16 cellular contexts compared by ENCODE assay signal in genomic region chr2:38113999-38114708, GRCh38. TPM values are rescaled to one million over a fixed set of nuclear protein-coding genes. Genes with fewer than 3 reads are reported as not detected.
DNase-seq lines count a peak whose midpoint lies in the region; FAIRE-seq and TF ChIP-seq lines count a peak whose summit lies in the region.
"Had no signal": no experiment of that assay in that cellular context is flagged by ENCODE, and none has a peak within 500 bp of the region (broad histone marks: within the 10 kb centered on the region; RNA-seq: fewer than 3 reads in every experiment).

No MANE protein-coding gene starts in this region.

- no peak overlapping the region for H2AK5ac ChIP-seq in H1 (ENCODE audit: low read depth, low read length)

- H2BK12ac ChIP-seq in H1 (ENCODE audit: low read depth, low read length), result 0 out of 2 replicates have a peak overlapping the region, but pooled peaks have one; percentile 30

- H3K9me3 ChIP-seq in A673 (ENCODE audit: low read depth, low read length, poor library complexity, severe bottlenecking), result no peaks in the 10 kb centered on the region
- no peaks in the 10 kb centered on the region for H3K9me3 ChIP-seq in H1 (ENCODE audit: insufficient read depth in 2 of 2, low read depth in 1 of 2, low read length in 1 of 2)

- no peak overlapping the region for H3K18ac ChIP-seq in H1 (ENCODE audit: extremely low read depth, low read length)

- DNase-seq in A673 (ENCODE audit: low spot score) (peak; percentile 70), NOMO-1 treated with DMSO at 0.1 percent for 48 hours (lab: John Stamatoyannopoulos, UW; ENCODE audit: unreplicated experiment) (peak; percentile 83), H1 (ENCODE audit: low read depth in 1 of 2, low spot score in 2 of 2) (no peak), mesothelial cell of epicardium (ENCODE audit: low spot score in 2 of 2, unreplicated experiment in 2 of 2) (no peak), kidney tubule cell (ENCODE audit: low spot score) (no peak), NCI-H1436 (lab: John Stamatoyannopoulos, UW) (no peak), KG1 (lab: John Stamatoyannopoulos, UW) (no peak), Calu3 (no peak)
- DNase-seq: ACHN; activated CD4-positive, alpha-beta memory T cell treated with anti-CD3 and anti-CD28 coated beads for 36 hours; DND-41; effector CD8-positive, alpha-beta T cell; natural killer cell; NCI-H1105 treated with DMSO at 0.1 percent for 48 hours had no signal

- no peak for TF ChIP-seq RAD21 in H1 (IDR thresholded peaks at IDR 0.05 in 1 of 2, conservative IDR thresholded peaks at IDR 0.05 in 1 of 2; ENCODE audit: low read depth in 2 of 2, low read length in 2 of 2)

- no peak overlapping the region for H4K8ac ChIP-seq in H1 (ENCODE audit: extremely low read depth, insufficient read depth, low read length)

- H3K4ac ChIP-seq in H1 (replicated peaks; ENCODE audit: insufficient read length, low read depth, low read length), result no peak overlapping the region

- no peak overlapping the region for H4K5ac ChIP-seq in H1 (ENCODE audit: insufficient read length, low read depth, low read length)

- H3K4me3 ChIP-seq in A673 (ENCODE audit: low read depth, low read length, poor library complexity, severe bottlenecking) (no peak overlapping the region), H1 (ENCODE audit: extremely low read depth in 1 of 4, insufficient read depth in 2 of 4, low read depth in 3 of 4, low read length in 4 of 4) (no peak overlapping the region)

- H3K4me2 ChIP-seq in H1 (ENCODE audit: insufficient read depth in 1 of 2, low read depth in 2 of 2, low read length in 2 of 2), result no peak overlapping the region

- H2BK20ac ChIP-seq in H1 (ENCODE audit: low read length), result no peak overlapping the region

- no peaks in the 10 kb centered on the region for H3K27me3 ChIP-seq in A673 (replicated peaks; ENCODE audit: insufficient read depth, low read depth, low read length, poor library complexity)
- H3K27me3 ChIP-seq in H1 (replicated peaks in 1 of 4; ENCODE audit: control insufficient read depth in 3 of 4, extremely low read depth in 1 of 4, insufficient read depth in 3 of 4, low read length in 3 of 4), result no peaks in the 10 kb centered on the region

- H3K56ac ChIP-seq in H1 (replicated peaks; ENCODE audit: insufficient read length, low read depth, low read length), result no peak overlapping the region

- CTCF ChIA-PET in A673 (lab: Charles Lee), result interaction anchor here (1.1 kb wide), 2 partner anchors 38 to 160 kb away, joined by 4 read pairs; partner anchors contain the start of gene CYP1B1
- CTCF ChIA-PET in H1 (lab: Charles Lee; ENCODE audit: partially characterized antibody), result interaction anchor here (0.9 to 4.9 kb wide), 17 partner anchors 8 to 219 kb away, joined by 3 to 76 read pairs (median 4); partner anchors contain the start of genes CYP1B1 and RMDN2
- CTCF ChIA-PET in Calu3 (lab: Charles Lee), result interaction anchor here (0.6 to 2.3 kb wide), 3 partner anchors 38 to 121 kb away, joined by 5 to 25 read pairs (median 8); partner anchors contain the start of gene CYP1B1

- H3K23me2 ChIP-seq in H1 (ENCODE audit: low read depth, low read length), result no peaks in the 10 kb centered on the region

- no peak overlapping the region for H3K23ac ChIP-seq in H1 (ENCODE audit: insufficient read length)

- H3K27me3 Mint-ChIP-seq in mesothelial cell of epicardium (ENCODE audit: low read depth) (no peaks in the 10 kb centered on the region), Calu3 (ENCODE audit: unreplicated experiment) (no peaks in the 10 kb centered on the region)

- no peak overlapping the region for H3K9ac ChIP-seq in H1 (replicated peaks in 1 of 4; ENCODE audit: extremely low read depth in 1 of 4, low read depth in 3 of 4, low read length in 3 of 4)

- no peaks in the 10 kb centered on the region for H3K79me2 ChIP-seq in H1 (ENCODE audit: control insufficient read depth in 1 of 2, insufficient read depth in 2 of 2, low read length in 2 of 2)

- intact Hi-C loops in A673 (cut with micrococcal nuclease; ENCODE audit: unreplicated experiment), result loop anchor here (2.0 kb wide), 1 partner anchor 131 kb away; no protein-coding TSS in a partner anchor
- intact Hi-C loops in Calu3 (cut with micrococcal nuclease; ENCODE audit: unreplicated experiment), result loop anchor here (2.0 kb wide), 3 partner anchors 121 to 161 kb away; no protein-coding TSS in a partner anchor

- H3K4me3 Mint-ChIP-seq in mesothelial cell of epicardium (no peak overlapping the region), Calu3 (ENCODE audit: low read depth, unreplicated experiment) (no peak overlapping the region)
- H3K4me3 Mint-ChIP-seq: activated CD4-positive, alpha-beta memory T cell treated with anti-CD3 and anti-CD28 coated beads for 36 hours; activated naive CD8-positive, alpha-beta T cell; natural killer cell; T-helper 1 cell treated with Interleukin-12 subunit alpha and Interleukin-12 subunit beta and Interleukin-4 antibody, amounts not matched to agents 30 μg/mL and 1 μg/mL, for 36 hours had no signal

- no peak for TF ChIP-seq POLR2A in H1 (IDR thresholded peaks at IDR 0.05; ENCODE audit: control extremely low read depth in 1 of 2, low read depth in 2 of 2, low read length in 2 of 2)

- TF ChIP-seq CTCF in A673 (conservative IDR thresholded peaks at IDR 0.05; ENCODE audit: low read depth, low read length) (no peak), H1 (IDR thresholded peaks at IDR 0.05; ENCODE audit: control extremely low read depth in 1 of 3, insufficient read depth in 1 of 3, low read depth in 1 of 3, low read length in 3 of 3) (no peak), mesothelial cell of epicardium (IDR thresholded peaks at IDR 0.05; ENCODE audit: unreplicated experiment) (no peak), Calu3 (IDR thresholded peaks at IDR 0.05; ENCODE audit: unreplicated experiment) (no peak)

- H3K4me1 ChIP-seq in A673 (ENCODE audit: insufficient read depth, low read length, poor library complexity, severe bottlenecking), result peaks cover 19% of the 10 kb centered on the region
- no peaks in the 10 kb centered on the region for H3K4me1 ChIP-seq in H1 (replicated peaks in 1 of 4; ENCODE audit: control insufficient read depth in 3 of 4, insufficient read depth in 4 of 4, low read length in 3 of 4)

- H3K27ac ChIP-seq in A673 (ENCODE audit: low read depth, low read length, poor library complexity, severe bottlenecking), result no peak overlapping the region
- no peak overlapping the region for H3K27ac ChIP-seq in H1 (ENCODE audit: low read depth, low read length)

- TF ChIP-seq EP300 in H1 (IDR thresholded peaks at IDR 0.05; ENCODE audit: borderline replicate concordance in 1 of 2, low read depth in 2 of 2, low read length in 2 of 2), result no peak

- H2BK120ac ChIP-seq in H1 (replicated peaks; ENCODE audit: low read depth, low read length), result no peak overlapping the region

- WGBS in H1 (ENCODE audit: extremely low coverage in 1 of 2, insufficient coverage in 1 of 2, insufficient read length in 1 of 2, insufficient replicate concordance in 2 of 2, low coverage in 1 of 2, low lambda C conversion rate in 2 of 2, missing lambda C conversion rate in 1 of 2), 2 experiments, result 93% methylated on average over 4 of the region's 4 CpGs; no CpG with 5 or more reads in 1 of the 2 experiments

- no peaks in the 10 kb centered on the region; the same call in 1 of the 2 replicates for H3K79me1 ChIP-seq in H1 (ENCODE audit: low read depth, low read length)

- no peak overlapping the region; the same call in 1 of the 2 replicates for H2BK15ac ChIP-seq in H1 (ENCODE audit: low read length)

- no peaks in the 10 kb centered on the region for H4K20me1 ChIP-seq in H1 (replicated peaks in 1 of 2; ENCODE audit: control insufficient read depth in 1 of 2, insufficient read depth in 2 of 2, low read length in 2 of 2)

- H3K27ac Mint-ChIP-seq in mesothelial cell of epicardium (peak overlapping the region; percentile 92), Calu3 (ENCODE audit: unreplicated experiment) (no peak overlapping the region)
- H3K27ac Mint-ChIP-seq: activated CD4-positive, alpha-beta memory T cell treated with anti-CD3 and anti-CD28 coated beads for 36 hours; activated naive CD8-positive, alpha-beta T cell; natural killer cell; T-helper 1 cell treated with Interleukin-12 subunit alpha and Interleukin-12 subunit beta and Interleukin-4 antibody, amounts not matched to agents 30 μg/mL and 1 μg/mL, for 36 hours had no signal

- no peak overlapping the region for H2BK5ac ChIP-seq in H1 (ENCODE audit: low read depth, low read length)

- H4K91ac ChIP-seq in H1 (replicated peaks; ENCODE audit: insufficient read length, low read length), result no peak overlapping the region

- no peaks in the 10 kb centered on the region for H3K36me3 ChIP-seq in A673 (ENCODE audit: insufficient read depth, low read length, poor library complexity, severe bottlenecking)
- H3K36me3 ChIP-seq in H1 (ENCODE audit: control insufficient read depth in 2 of 4, insufficient read depth in 4 of 4, low read length in 3 of 4), result no peaks in the 10 kb centered on the region

- H2AFZ ChIP-seq in H1 (ENCODE audit: low read length), result no peak overlapping the region

- H3K4me1 Mint-ChIP-seq in mesothelial cell of epicardium (peaks cover 53% of the 10 kb centered on the region), Calu3 (ENCODE audit: low read depth, unreplicated experiment) (peaks cover 68% of the 10 kb centered on the region)

- H3K36me3 Mint-ChIP-seq in mesothelial cell of epicardium, result peaks cover 6% of the 10 kb centered on the region
- H3K36me3 Mint-ChIP-seq in Calu3 (ENCODE audit: insufficient read depth, unreplicated experiment), result peaks cover 19% of the 10 kb centered on the region
- H3K36me3 Mint-ChIP-seq: activated CD4-positive, alpha-beta memory T cell treated with anti-CD3 and anti-CD28 coated beads for 36 hours; natural killer cell had no signal

- no peak overlapping the region for H3K14ac ChIP-seq in H1 (ENCODE audit: insufficient read length)

- peaks cover 13% of the 10 kb centered on the region for H3K9me3 Mint-ChIP-seq in mesothelial cell of epicardium
- no peaks in the 10 kb centered on the region for H3K9me3 Mint-ChIP-seq in Calu3 (ENCODE audit: low read depth, unreplicated experiment)
- H3K9me3 Mint-ChIP-seq: activated CD4-positive, alpha-beta memory T cell treated with anti-CD3 and anti-CD28 coated beads for 36 hours; natural killer cell had no signal

- POLR2A ChIA-PET in A673 (lab: Charles Lee; ENCODE audit: low non-redundant PET) (interaction anchor here (0.6 kb wide), 1 partner anchor 38 kb away, joined by 3 read pairs; no protein-coding TSS in a partner anchor), H1 (lab: Charles Lee; ENCODE audit: partially characterized antibody) (interaction anchor here (1.2 to 2.5 kb wide), 3 partner anchors 28 to 37 kb away, joined by 4 to 7 read pairs (median 6); partner anchors contain the start of gene CYP1B1)

- no peak for FAIRE-seq in H1 (lab: Jason Lieb, UNC)

- no TSS peak for BruUV-seq in A673 (replicated peaks; lab: Mats Ljungman, UMichigan)
- no TSS peak for BruUV-seq in Calu3 (replicated peaks; lab: Mats Ljungman, UMichigan)

RNA-seq across cellular contexts. Expression of gene CYP1B1, which starts 38.2 kb away (rescaled TPM):
- total RNA-seq in A673 (2021), result 0.92 and 3.0 TPM in 2 replicates
- total RNA-seq in H1 (2021; fragmentation: NEBNext Ultra II Directional; extraction: Animal tissue kit (Norgen Biotek cat#: 25700)), result 4.7 and 5.7 TPM in 2 replicates
- 1.3 and 2.2 TPM in 2 replicates for polyA plus RNA-seq in H1 (2011; rRNA removed)
- polyA plus RNA-seq in H1 (2011; cell fraction: cytosol; rRNA removed), result 1.4 TPM
- polyA plus RNA-seq in H1 (2011; cell fraction: nucleus; rRNA removed), result 3.5 TPM
- 0.71 to 1.0 TPM (median 0.84 TPM) in 4 replicates for polyA plus RNA-seq in H1 (2012, experiment 1 of 2)
- polyA plus RNA-seq in H1 (2012, experiment 2 of 2), result 0.03 TPM
- 3.4 TPM for polyA plus RNA-seq in H1 (2013, experiment 1 of 2)
- 3.0 TPM for polyA plus RNA-seq in H1 (2013, experiment 2 of 2)
- 3.4 and 6.8 TPM in 2 replicates for polyA minus RNA-seq in H1 (2011; rRNA and poly(A)+ RNA removed)
- 1.3 TPM for polyA minus RNA-seq in H1 (2011; cell fraction: cytosol; rRNA and poly(A)+ RNA removed)
- 4.3 TPM for polyA minus RNA-seq in H1 (2011; cell fraction: nucleus; rRNA and poly(A)+ RNA removed)
- 50.4 to 55.6 TPM (median 54.5 TPM) in 3 replicates for total RNA-seq in mesothelial cell of epicardium
- 34.4 and 36.5 TPM in 2 replicates for total RNA-seq in Calu3 (2022)

Comparison
In these comparisons a context has a peak if more than half of its experiments do, and no peak if none do; other contexts are left out.
1. DNase-seq: peak in A673 (single experiment) and NOMO-1 treated with DMSO at 0.1 percent for 48 hours (single experiment); none in H1 (0 of 2), mesothelial cell of epicardium (0 of 2), kidney tubule cell (single experiment), NCI-H1436 (single experiment), KG1 (single experiment) and Calu3 (single experiment).